8 cellular contexts compared by ENCODE assay signal in the genomic region with DNA sequence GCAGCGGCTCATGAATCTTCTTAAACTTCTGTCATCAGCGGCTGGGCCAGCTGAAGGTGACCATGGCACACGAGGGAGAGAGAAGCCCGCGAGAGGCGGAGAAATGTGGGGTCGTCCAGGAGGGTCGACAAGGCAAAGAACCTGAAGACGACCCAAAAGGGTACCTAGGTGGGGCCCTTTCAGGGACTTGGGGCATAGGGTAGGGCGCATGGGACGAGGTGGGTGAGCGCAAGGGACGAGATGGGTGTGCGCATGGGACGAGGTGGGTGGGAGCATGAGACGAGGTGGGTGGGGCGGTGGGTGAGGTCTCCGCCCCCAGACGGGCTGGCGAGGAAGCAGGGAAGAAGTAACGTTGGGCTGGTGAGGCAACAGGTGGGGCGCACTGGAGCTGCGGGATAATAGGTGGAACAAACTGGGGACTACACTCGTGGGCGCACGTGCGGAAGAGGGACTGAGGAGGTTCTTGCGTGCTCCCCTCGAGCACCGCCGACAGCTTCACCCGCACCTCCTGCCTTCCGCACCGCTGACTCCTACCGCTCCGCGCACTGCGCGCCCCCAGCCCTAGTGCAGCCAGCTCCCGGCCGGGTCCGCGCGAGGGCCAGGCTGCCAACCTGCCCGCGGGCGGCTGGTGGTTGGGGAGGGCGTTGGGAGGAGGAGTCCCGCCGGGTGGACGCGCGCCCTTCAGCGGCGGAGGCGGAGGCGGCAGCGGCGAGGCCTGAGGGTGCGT. TPM values are rescaled to one million over a fixed set of nuclear protein-coding genes. Genes with fewer than 3 reads are reported as not detected.
DNase-seq lines count a peak whose midpoint lies in the region; ATAC-seq and TF ChIP-seq lines count a peak whose summit lies in the region.

No MANE protein-coding gene starts in this region.

- TF ChIP-seq CTCF in PC-9 (conservative IDR thresholded peaks at IDR 0.05) (no peak; the same call in 1 of the 2 replicates), cardiac muscle cell (IDR thresholded peaks at IDR 0.05; ENCODE audit: low read depth, low read length) (peak; percentile 25)

- H3K36me3 Mint-ChIP-seq in IgD-negative memory B cell, result no peaks in the 10 kb centered on the region
- no peaks in the 10 kb centered on the region for H3K36me3 Mint-ChIP-seq in activated naive CD4-positive, alpha-beta T cell treated with anti-CD3 and anti-CD28 coated beads, Interleukin-2, amount 50 U/mL, for 24 hours

- ATAC-seq in GM21619 (IDR thresholded peaks at IDR 0.05; ENCODE audit: unreplicated experiment), result peak; percentile 56

- POLR2A ChIA-PET in PC-9 (lab: Charles Lee; ENCODE audit: unreplicated experiment), result interaction anchor here (0.5 to 0.8 kb wide), 5 partner anchors 120 to 1096 kb away, joined by 3 to 7 read pairs (median 6); no protein-coding TSS in a partner anchor

- no peaks in the 10 kb centered on the region for H3K9me3 Mint-ChIP-seq in IgD-negative memory B cell
- no peaks in the 10 kb centered on the region for H3K9me3 Mint-ChIP-seq in activated naive CD4-positive, alpha-beta T cell treated with anti-CD3 and anti-CD28 coated beads, Interleukin-2, amount 50 U/mL, for 24 hours

- H3K79me2 ChIP-seq in PC-9 (ENCODE audit: low read depth), result peaks cover 5% of the 10 kb centered on the region; the same call in 1 of the 2 replicates

- CTCF ChIA-PET in PC-9 (lab: Charles Lee), result interaction anchor here (0.6 to 2.6 kb wide), 10 partner anchors 68 to 1018 kb away, joined by 3 to 20 read pairs (median 6); partner anchors contain the start of genes ANKS4B, ERI2, LDAF1 and REXO5

- no TSS peak for BruUV-seq in PC-9 (replicated peaks; lab: Mats Ljungman, UMichigan)

- no peaks in the 10 kb centered on the region for H4K20me1 ChIP-seq in PC-9 (ENCODE audit: insufficient read depth)

- H3K9me3 ChIP-seq in PC-9 (ENCODE audit: insufficient read depth, low read depth) (no peaks in the 10 kb centered on the region), cardiac muscle cell (ENCODE audit: low read depth) (no peaks in the 10 kb centered on the region)

- peak overlapping the region; percentile 29 to 89 (median 34) for H3K27ac Mint-ChIP-seq in IgD-negative memory B cell
- H3K27ac Mint-ChIP-seq in activated naive CD4-positive, alpha-beta T cell treated with anti-CD3 and anti-CD28 coated beads, Interleukin-2, amount 50 U/mL, for 24 hours, result peak overlapping the region; percentile 80

- H3K4me2 ChIP-seq in PC-9, result peak overlapping the region; percentile 82

- H3F3A ChIP-seq in PC-9 (ENCODE audit: insufficient read depth, low read depth), result peaks cover 14% of the 10 kb centered on the region; the same call in 1 of the 2 replicates

- H3K4me1 ChIP-seq in PC-9 (replicated peaks; ENCODE audit: insufficient read depth), result peaks cover 22% of the 10 kb centered on the region
- no peaks in the 10 kb centered on the region for H3K4me1 ChIP-seq in cardiac muscle cell (ENCODE audit: low read depth)

- peaks cover 7% of the 10 kb centered on the region for H3K27me3 Mint-ChIP-seq in IgD-negative memory B cell
- peaks cover 3% of the 10 kb centered on the region for H3K27me3 Mint-ChIP-seq in activated naive CD4-positive, alpha-beta T cell treated with anti-CD3 and anti-CD28 coated beads, Interleukin-2, amount 50 U/mL, for 24 hours

- peak overlapping the region; percentile 85 for H3K27ac ChIP-seq in PC-9
- no peak overlapping the region for H3K27ac ChIP-seq in cardiac muscle cell

- H3K4me3 ChIP-seq in PC-9 (peak overlapping the region; percentile 88), cardiac muscle cell (peak overlapping the region; percentile 56)

- intact Hi-C loops in PC-9 (cut with micrococcal nuclease; ENCODE audit: unreplicated experiment), result loop anchor here (2.0 to 10.0 kb wide), 5 partner anchors 263 to 1021 kb away; partner anchors contain the start of genes DCUN1D3, ERI2, LYRM1 and REXO5
- intact Hi-C loops in posterior vena cava (cut with DNase I), result loop anchor here in 1 of 2 donors (2.0 to 5.0 kb wide), 2 partner anchors 114 to 143 kb away; partner anchors contain the start of gene LDAF1

- no peaks in the 10 kb centered on the region for H3K9me2 ChIP-seq in PC-9 (ENCODE audit: insufficient read depth)

- no peaks in the 10 kb centered on the region for H3K36me3 ChIP-seq in PC-9 (ENCODE audit: low read depth)
- no peaks in the 10 kb centered on the region for H3K36me3 ChIP-seq in cardiac muscle cell

- H3K27me3 ChIP-seq in PC-9 (ENCODE audit: insufficient read depth, low read depth) (no peaks in the 10 kb centered on the region), cardiac muscle cell (peaks cover 75% of the 10 kb centered on the region)

- peak; percentile 78 for DNase-seq in EL
- DNase-seq in PC-9, result peak; percentile 79 to 88
- DNase-seq in cardiac muscle cell (ENCODE audit: low read depth in 1 of 2, low spot score in 1 of 2), result peak; percentile 60 to 70
- DNase-seq in posterior vena cava (ENCODE audit: low spot score), result peak; percentile 86
- no peak for DNase-seq in effector CD8-positive, alpha-beta T cell (lab: John Stamatoyannopoulos, UW)

- H3K4me1 Mint-ChIP-seq in IgD-negative memory B cell, result peaks cover 16 to 21% (median 18%) of the 10 kb centered on the region in 3 donors
- H3K4me1 Mint-ChIP-seq in activated naive CD4-positive, alpha-beta T cell treated with anti-CD3 and anti-CD28 coated beads, Interleukin-2, amount 50 U/mL, for 24 hours, result peaks cover 28% of the 10 kb centered on the region

- peak overlapping the region; percentile 97 for H2AFZ ChIP-seq in PC-9

- H3K4me3 Mint-ChIP-seq in IgD-negative memory B cell, result peak overlapping the region; percentile 88 to 98 (median 96)
- H3K4me3 Mint-ChIP-seq in activated naive CD4-positive, alpha-beta T cell treated with anti-CD3 and anti-CD28 coated beads, Interleukin-2, amount 50 U/mL, for 24 hours, result peak overlapping the region; percentile 91

RNA-seq across cellular contexts. Expression of gene CRYM, which starts 23.2 kb away (rescaled TPM):
- not detected for polyA plus RNA-seq in IgD-negative memory B cell
- not detected in 2 replicates for total RNA-seq in PC-9 (2021)
- 0.21 TPM in 1 of 2 replicates, not detected in the other for total RNA-seq in cardiac muscle cell
- polyA plus RNA-seq in cardiac muscle cell, result not detected in 2 replicates
- total RNA-seq in posterior vena cava, result 1 to 10 TPM in 1 of 2 donors, under 1 TPM in 1; 0.93 to 1.0 TPM
